ENCODE assay signal across 9 cellular contexts in the genomic region with DNA sequence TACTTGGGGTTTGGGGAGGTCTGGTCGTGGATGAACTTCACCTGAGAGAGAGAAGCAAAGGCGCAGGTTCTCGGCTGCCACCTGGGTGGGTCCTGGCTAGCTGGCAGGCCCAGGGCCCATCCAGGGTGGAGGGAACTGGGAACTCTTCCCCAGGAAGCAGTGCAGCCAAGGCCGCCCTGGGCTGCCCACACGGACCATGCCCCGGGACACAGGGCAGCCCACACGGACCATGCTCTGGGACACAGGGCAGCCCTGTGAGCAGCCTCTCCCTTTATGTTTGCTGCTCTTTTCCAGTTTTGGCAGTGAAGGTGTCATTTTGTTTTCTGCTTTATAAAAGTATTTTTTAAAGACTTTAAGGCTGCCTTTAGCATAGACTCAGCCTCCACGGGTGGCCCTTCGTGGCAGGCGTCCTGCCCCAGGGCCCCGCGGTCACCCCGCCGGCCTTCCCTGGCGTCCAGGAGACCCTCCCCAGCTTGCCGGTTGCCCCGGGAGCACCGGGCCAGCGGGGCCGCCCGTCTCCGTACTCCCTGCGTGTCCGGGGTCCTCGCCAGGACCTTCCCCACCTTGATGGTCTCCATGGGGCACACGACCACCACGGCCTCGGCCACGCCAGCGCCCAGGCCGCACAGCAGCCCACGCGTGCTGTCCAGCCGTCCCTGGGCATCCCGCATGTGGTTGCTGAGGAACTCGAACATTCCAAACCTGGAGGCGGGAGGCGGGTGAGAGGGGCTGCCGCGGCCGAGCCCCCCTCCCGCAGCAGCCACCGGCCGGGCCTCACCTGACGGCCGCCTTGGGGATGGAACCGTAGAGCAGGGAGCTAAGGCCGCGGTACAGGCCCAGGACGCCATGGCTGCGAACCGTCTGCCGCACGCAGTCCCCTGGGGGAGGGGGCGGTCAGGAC. TPM values are rescaled to one million over a fixed set of nuclear protein-coding genes. Genes with fewer than 3 reads are reported as not detected.
DNase-seq lines count a peak whose midpoint lies in the region; ATAC-seq, FAIRE-seq and TF ChIP-seq lines count a peak whose summit lies in the region.
"Had no signal": no experiment of that assay in that cellular context is flagged by ENCODE, and none has a peak within 500 bp of the region (broad histone marks: within the 10 kb centered on the region; RNA-seq: fewer than 3 reads in every experiment).

No MANE protein-coding gene starts in this region.

- intact Hi-C loops in Calu3 (cut with micrococcal nuclease; ENCODE audit: unreplicated experiment) = no loop called here
- intact Hi-C loops in endothelial cell of umbilical vein (cut with micrococcal nuclease) = loop anchor here (1.0 to 5.0 kb wide), 3 partner anchors 33 to 270 kb away; partner anchors contain the start of genes C22orf39, ESS2 and MRPL40

- H3K4me1 Mint-ChIP-seq in Calu3 (ENCODE audit: low read depth, unreplicated experiment) (peaks cover 19% of the 10 kb centered on the region), osteocyte (ENCODE audit: unreplicated experiment) (peaks cover 50% of the 10 kb centered on the region)

- H3K9me3 ChIP-seq in OCI-LY3 (ENCODE audit: insufficient read depth, low read length) (no peaks in the 10 kb centered on the region), endothelial cell of umbilical vein (replicated peaks; ENCODE audit: control insufficient read depth, insufficient read depth, low read length) (no peaks in the 10 kb centered on the region)

- TF ChIP-seq CTCF in Calu3 (IDR thresholded peaks at IDR 0.05; ENCODE audit: unreplicated experiment) (no peak), OCI-LY3 (IDR thresholded peaks at IDR 0.05; ENCODE audit: low read depth, low read length) (no peak), endothelial cell of umbilical vein (IDR thresholded peaks at IDR 0.05; ENCODE audit: extremely low read depth in 1 of 2, insufficient read depth in 1 of 2, low read depth in 1 of 2, low read length in 2 of 2) (no peak), osteocyte (IDR thresholded peaks at IDR 0.05) (no peak)

- H3K4me2 ChIP-seq in OCI-LY3 (ENCODE audit: low read length) (peak overlapping the region; percentile 84), endothelial cell of umbilical vein (ENCODE audit: insufficient read depth, low read length) (peak overlapping the region; percentile 62)

- H3K4me3 Mint-ChIP-seq in Calu3 (ENCODE audit: low read depth, unreplicated experiment) = peak overlapping the region; percentile 76
- H3K4me3 Mint-ChIP-seq in osteocyte (ENCODE audit: unreplicated experiment) = peak overlapping the region; percentile 71

- no peaks in the 10 kb centered on the region for H3K27me3 ChIP-seq in OCI-LY3 (ENCODE audit: low read depth, low read length)
- H3K27me3 ChIP-seq in endothelial cell of umbilical vein (ENCODE audit: control insufficient read depth in 2 of 2, insufficient read depth in 2 of 2, low read length in 2 of 2) = no peaks in the 10 kb centered on the region

- H3K27me3 Mint-ChIP-seq in Calu3 (ENCODE audit: unreplicated experiment) (no peaks in the 10 kb centered on the region), osteocyte (ENCODE audit: unreplicated experiment) (no peaks in the 10 kb centered on the region)

- FAIRE-seq in endothelial cell of umbilical vein (lab: Jason Lieb, UNC) = no peak
- FAIRE-seq: endometrium had no signal

- H3K27ac ChIP-seq in OCI-LY3 (ENCODE audit: low read length) (peak overlapping the region; percentile 47), endothelial cell of umbilical vein (ENCODE audit: insufficient read depth, low read depth, low read length) (peak overlapping the region; percentile 56)

- dilution Hi-C loops in endothelial cell of umbilical vein (cut with MboI; ENCODE audit: extremely low pct_ligation_motif_present, low sequenced_read_pairs) = no loop called here

- peak overlapping the region; percentile 80 for H3K27ac Mint-ChIP-seq in Calu3 (ENCODE audit: unreplicated experiment)
- H3K27ac Mint-ChIP-seq in osteocyte (ENCODE audit: unreplicated experiment) = peak overlapping the region; percentile 10

- no peak for TF ChIP-seq POLR2A in endothelial cell of umbilical vein (IDR thresholded peaks at IDR 0.05; ENCODE audit: low read depth, low read length)

- H3K9ac ChIP-seq in OCI-LY3 (ENCODE audit: low read length) (peak overlapping the region; percentile 83), endothelial cell of umbilical vein (replicated peaks; ENCODE audit: extremely low read depth, insufficient read depth, low read length) (peak overlapping the region; percentile 74)

- H3K9me1 ChIP-seq in endothelial cell of umbilical vein (replicated peaks; ENCODE audit: control insufficient read depth, extremely low read depth, insufficient read depth, low read length) = no peaks in the 10 kb centered on the region

- BruUV-seq in Calu3 (replicated peaks; lab: Mats Ljungman, UMichigan) (no TSS peak), endothelial cell of umbilical vein (replicated peaks; lab: Mats Ljungman, UMichigan) (no TSS peak)

- POLR2A ChIA-PET in endothelial cell of umbilical vein (lab: Charles Lee) = no interaction called here

- CTCF ChIA-PET in Calu3 (lab: Charles Lee) = no interaction called here
- CTCF ChIA-PET in endothelial cell of umbilical vein (lab: Charles Lee) = no interaction called here

- H3K9me3 Mint-ChIP-seq in Calu3 (ENCODE audit: low read depth, unreplicated experiment) (no peaks in the 10 kb centered on the region), osteocyte (ENCODE audit: unreplicated experiment) (no peaks in the 10 kb centered on the region)

- H2AFZ ChIP-seq in OCI-LY3 (ENCODE audit: low read depth, low read length) (no peak overlapping the region), endothelial cell of umbilical vein (ENCODE audit: low read depth, low read length) (peak overlapping the region; percentile 60)

- no peak for ATAC-seq in GM18520 (IDR thresholded peaks at IDR 0.05; ENCODE audit: unreplicated experiment)
- no peak for ATAC-seq in GM19023 (IDR thresholded peaks at IDR 0.05; ENCODE audit: unreplicated experiment)
- no peak for ATAC-seq in GM18858 (IDR thresholded peaks at IDR 0.05; ENCODE audit: unreplicated experiment)

- H3K36me3 Mint-ChIP-seq in Calu3 (ENCODE audit: insufficient read depth, unreplicated experiment) (peaks cover 59% of the 10 kb centered on the region), osteocyte (ENCODE audit: unreplicated experiment) (no peaks in the 10 kb centered on the region)

- DNase-seq in Calu3 = no peak
- no peak for DNase-seq in endothelial cell of umbilical vein (ENCODE audit: low read depth, low spot score)
- DNase-seq in osteocyte (ENCODE audit: extremely low spot score, unreplicated experiment) = no peak
- DNase-seq in amniotic stem cell (lab: John Stamatoyannopoulos, UW) = no peak

- peaks cover 49% of the 10 kb centered on the region for H3K79me2 ChIP-seq in OCI-LY3 (ENCODE audit: low read length)
- peaks cover 27% of the 10 kb centered on the region for H3K79me2 ChIP-seq in endothelial cell of umbilical vein (ENCODE audit: control insufficient read depth, insufficient read depth, low read length)

- peaks cover 40% of the 10 kb centered on the region for H3K4me1 ChIP-seq in OCI-LY3 (ENCODE audit: low read length)
- H3K4me1 ChIP-seq in endothelial cell of umbilical vein (ENCODE audit: control insufficient read depth, extremely low read depth, insufficient read depth, low read length) = peaks cover 16% of the 10 kb centered on the region

- H4K20me1 ChIP-seq in OCI-LY3 (ENCODE audit: insufficient read depth, low read length) = peaks cover 15% of the 10 kb centered on the region; the same call in 1 of the 2 replicates
- no peaks in the 10 kb centered on the region for H4K20me1 ChIP-seq in endothelial cell of umbilical vein (replicated peaks; ENCODE audit: control insufficient read depth, extremely low read depth, insufficient read depth, low read length)

- H3K4me3 ChIP-seq in OCI-LY3 (ENCODE audit: low read length) = peak overlapping the region; percentile 90
- H3K4me3 ChIP-seq in endothelial cell of umbilical vein (replicated peaks in 1 of 3; ENCODE audit: insufficient read depth in 1 of 3, low read depth in 1 of 3, low read length in 3 of 3) = peak overlapping the region; percentile 60 to 89 (median 68)

- H3K36me3 ChIP-seq in OCI-LY3 (replicated peaks; ENCODE audit: low read depth, low read length) = peaks cover 7% of the 10 kb centered on the region
- peaks cover 0 to 5% of the 10 kb centered on the region in 2 experiments for H3K36me3 ChIP-seq in endothelial cell of umbilical vein (ENCODE audit: control insufficient read depth in 2 of 2, extremely low read depth in 1 of 2, insufficient read depth in 2 of 2, low read length in 2 of 2)

RNA-seq across cellular contexts. Expression of gene SLC25A1, which starts 1.1 kb away (rescaled TPM):
- total RNA-seq in Calu3 (2022) (118 and 120 TPM in 2 replicates), endothelial cell of umbilical vein (94.5 and 102 TPM in 2 replicates), osteocyte (96.1 and 96.2 TPM in 2 replicates)
- polyA plus RNA-seq in endothelial cell of umbilical vein = 78.0 and 80.0 TPM in 2 replicates
- 53.3 and 64.5 TPM in 2 replicates for polyA plus RNA-seq in endothelial cell of umbilical vein (2011; cell fraction: cytosol; rRNA removed)
- polyA plus RNA-seq in endothelial cell of umbilical vein (2011; cell fraction: nucleus; rRNA removed) = 30.5 and 34.5 TPM in 2 replicates
- polyA plus RNA-seq in endothelial cell of umbilical vein (2012) = 48.5 and 55.1 TPM in 2 replicates
- 42.0 and 44.0 TPM in 2 replicates for polyA minus RNA-seq in endothelial cell of umbilical vein
- 35.6 TPM for polyA minus RNA-seq in endothelial cell of umbilical vein (2011; cell fraction: cytosol; rRNA and poly(A)+ RNA removed)
- 8.2 and 9.9 TPM in 2 replicates for polyA minus RNA-seq in endothelial cell of umbilical vein (2011; cell fraction: nucleus; rRNA and poly(A)+ RNA removed)

RNA-seq across cellular contexts. Expression of gene GSC2, which starts 27.3 kb away (rescaled TPM):
- not detected in 2 replicates for total RNA-seq in Calu3 (2022)
- total RNA-seq in endothelial cell of umbilical vein = not detected in 2 replicates
- polyA plus RNA-seq in endothelial cell of umbilical vein = not detected in 2 replicates
- polyA plus RNA-seq in endothelial cell of umbilical vein (2011; cell fraction: cytosol; rRNA removed) = not detected in 2 replicates
- not detected in 2 replicates for polyA plus RNA-seq in endothelial cell of umbilical vein (2011; cell fraction: nucleus; rRNA removed)
- polyA plus RNA-seq in endothelial cell of umbilical vein (2012) = not detected in 2 replicates
- polyA minus RNA-seq in endothelial cell of umbilical vein = not detected in 2 replicates
- polyA minus RNA-seq in endothelial cell of umbilical vein (2011; cell fraction: cytosol; rRNA and poly(A)+ RNA removed) = not detected
- polyA minus RNA-seq in endothelial cell of umbilical vein (2011; cell fraction: nucleus; rRNA and poly(A)+ RNA removed) = not detected in 2 replicates
- total RNA-seq in osteocyte = not detected in 2 replicates

RNA-seq across cellular contexts. Expression of gene ESS2, which starts 33.0 kb away (rescaled TPM):
- total RNA-seq in Calu3 (2022) = 15.9 and 16.8 TPM in 2 replicates
- 18.4 and 21.9 TPM in 2 replicates for total RNA-seq in endothelial cell of umbilical vein
- polyA plus RNA-seq in endothelial cell of umbilical vein = 20.1 and 22.8 TPM in 2 replicates
- polyA plus RNA-seq in endothelial cell of umbilical vein (2011; cell fraction: cytosol; rRNA removed) = 16.5 and 20.9 TPM in 2 replicates
- 18.2 and 19.2 TPM in 2 replicates for polyA plus RNA-seq in endothelial cell of umbilical vein (2011; cell fraction: nucleus; rRNA removed)
- 14.6 and 15.4 TPM in 2 replicates for polyA plus RNA-seq in endothelial cell of umbilical vein (2012)
- 6.6 and 7.9 TPM in 2 replicates for polyA minus RNA-seq in endothelial cell of umbilical vein
- polyA minus RNA-seq in endothelial cell of umbilical vein (2011; cell fraction: cytosol; rRNA and poly(A)+ RNA removed) = 3.6 TPM
- 2.5 and 5.6 TPM in 2 replicates for polyA minus RNA-seq in endothelial cell of umbilical vein (2011; cell fraction: nucleus; rRNA and poly(A)+ RNA removed)
- total RNA-seq in osteocyte = 21.6 TPM in 2 replicates

RNA-seq across cellular contexts. Expression of gene TSSK2, which starts 46.3 kb away (rescaled TPM):
- not detected in 2 replicates for total RNA-seq in Calu3 (2022)
- total RNA-seq in endothelial cell of umbilical vein = not detected in 2 replicates
- not detected in 2 replicates for polyA plus RNA-seq in endothelial cell of umbilical vein
- not detected in 2 replicates for polyA plus RNA-seq in endothelial cell of umbilical vein (2011; cell fraction: cytosol; rRNA removed)
- not detected in 2 replicates for polyA plus RNA-seq in endothelial cell of umbilical vein (2011; cell fraction: nucleus; rRNA removed)
- polyA plus RNA-seq in endothelial cell of umbilical vein (2012) = not detected in 2 replicates
- not detected in 2 replicates for polyA minus RNA-seq in endothelial cell of umbilical vein
- not detected for polyA minus RNA-seq in endothelial cell of umbilical vein (2011; cell fraction: cytosol; rRNA and poly(A)+ RNA removed)
- not detected in 2 replicates for polyA minus RNA-seq in endothelial cell of umbilical vein (2011; cell fraction: nucleus; rRNA and poly(A)+ RNA removed)
- total RNA-seq in osteocyte = not detected in 2 replicates

RNA-seq across cellular contexts. Expression of gene DGCR2, which starts 55.2 kb away (rescaled TPM):
- total RNA-seq in Calu3 (2022) (76.4 and 81.8 TPM in 2 replicates), endothelial cell of umbilical vein (44.8 and 49.6 TPM in 2 replicates), osteocyte (64.4 and 66.3 TPM in 2 replicates)
- polyA plus RNA-seq in endothelial cell of umbilical vein = 51.2 and 61.7 TPM in 2 replicates
- polyA plus RNA-seq in endothelial cell of umbilical vein (2011; cell fraction: cytosol; rRNA removed) = 47.7 and 50.7 TPM in 2 replicates
- 41.7 and 53.7 TPM in 2 replicates for polyA plus RNA-seq in endothelial cell of umbilical vein (2011; cell fraction: nucleus; rRNA removed)
- 27.3 and 36.4 TPM in 2 replicates for polyA plus RNA-seq in endothelial cell of umbilical vein (2012)
- polyA minus RNA-seq in endothelial cell of umbilical vein = 46.5 and 74.1 TPM in 2 replicates
- polyA minus RNA-seq in endothelial cell of umbilical vein (2011; cell fraction: cytosol; rRNA and poly(A)+ RNA removed) = 13.5 TPM
- polyA minus RNA-seq in endothelial cell of umbilical vein (2011; cell fraction: nucleus; rRNA and poly(A)+ RNA removed) = 29.0 and 29.3 TPM in 2 replicates
